10 cellular contexts compared by ENCODE assay signal in genomic region chr17:1001640-1002411, GRCh38. TPM values are rescaled to one million over a fixed set of nuclear protein-coding genes. Genes with fewer than 3 reads are reported as not detected.
DNase-seq lines count a peak whose midpoint lies in the region; ATAC-seq, FAIRE-seq and TF ChIP-seq lines count a peak whose summit lies in the region.
"Had no signal": no experiment of that assay in that cellular context is flagged by ENCODE, and none has a peak within 500 bp of the region (broad histone marks: within the 10 kb centered on the region; RNA-seq: fewer than 3 reads in every experiment).

No MANE protein-coding gene starts in this region.

- no peak for ATAC-seq in activated naive CD8-positive, alpha-beta T cell treated with anti-CD3 and anti-CD28 coated beads, Interleukin-2, amount 50 U/mL, for 24 hours
- ATAC-seq in lower lobe of right lung = peak in 1 of 2 donors; percentile 1
- no peak for ATAC-seq in upper lobe of right lung
- no peak for ATAC-seq in GM21528 (IDR thresholded peaks at IDR 0.05; ENCODE audit: low FRiP score, unreplicated experiment)

- no peak for DNase-seq in activated naive CD8-positive, alpha-beta T cell treated with anti-CD3 and anti-CD28 coated beads, Interleukin-2, amount 50 U/mL, for 24 hours
- DNase-seq in lower lobe of right lung (no peak), upper lobe of right lung (no peak), COR-L47 (lab: John Stamatoyannopoulos, UW) (no peak), urothelium cell line (ENCODE audit: low spot score) (no peak)
- DNase-seq: activated effector memory CD4-positive, alpha-beta T cell treated with anti-CD3 and anti-CD28 coated beads, Interleukin-2, amount 50 U/mL, for 16 hours; CD4-positive, CD25-positive, alpha-beta regulatory T cell had no signal

- no peak overlapping the region for H3K4me3 ChIP-seq in lower lobe of right lung
- no peak overlapping the region for H3K4me3 ChIP-seq in upper lobe of right lung

- peaks cover 32% of the 10 kb centered on the region for H3K4me1 Mint-ChIP-seq in activated naive CD8-positive, alpha-beta T cell (ENCODE audit: low read depth)
- H3K4me1 Mint-ChIP-seq in activated naive CD8-positive, alpha-beta T cell treated with anti-CD3 and anti-CD28 coated beads, Interleukin-2, amount 50 U/mL, for 24 hours = peaks cover 32% of the 10 kb centered on the region

- FAIRE-seq in urothelium cell line (lab: Jason Lieb, UNC) = no peak

- H3K27me3 ChIP-seq in lower lobe of right lung (ENCODE audit: low read depth) (no peaks in the 10 kb centered on the region), upper lobe of right lung (no peaks in the 10 kb centered on the region)

- H3K36me3 ChIP-seq in lower lobe of right lung (peaks cover 75% of the 10 kb centered on the region), upper lobe of right lung (peaks cover 69% of the 10 kb centered on the region)

- peaks cover 91% of the 10 kb centered on the region for H3K4me1 ChIP-seq in lower lobe of right lung
- H3K4me1 ChIP-seq in upper lobe of right lung = peaks cover 71% of the 10 kb centered on the region

- peaks cover 5% of the 10 kb centered on the region for H3K36me3 Mint-ChIP-seq in activated naive CD8-positive, alpha-beta T cell
- H3K36me3 Mint-ChIP-seq in activated naive CD8-positive, alpha-beta T cell treated with anti-CD3 and anti-CD28 coated beads, Interleukin-2, amount 50 U/mL, for 24 hours (ENCODE audit: low read depth) = peaks cover 21% of the 10 kb centered on the region

- H3K4me3 Mint-ChIP-seq in activated naive CD8-positive, alpha-beta T cell = no peak overlapping the region
- H3K4me3 Mint-ChIP-seq in activated naive CD8-positive, alpha-beta T cell treated with anti-CD3 and anti-CD28 coated beads, Interleukin-2, amount 50 U/mL, for 24 hours = no peak overlapping the region

- H3K9me3 ChIP-seq in lower lobe of right lung (no peaks in the 10 kb centered on the region), upper lobe of right lung (no peaks in the 10 kb centered on the region)

- no peaks in the 10 kb centered on the region for H3K27me3 Mint-ChIP-seq in activated naive CD8-positive, alpha-beta T cell
- H3K27me3 Mint-ChIP-seq in activated naive CD8-positive, alpha-beta T cell treated with anti-CD3 and anti-CD28 coated beads, Interleukin-2, amount 50 U/mL, for 24 hours = no peaks in the 10 kb centered on the region

- no peak for TF ChIP-seq CTCF in lower lobe of right lung (IDR thresholded peaks at IDR 0.05)
- TF ChIP-seq CTCF in upper lobe of right lung (IDR thresholded peaks at IDR 0.05) = no peak

- peak overlapping the region; percentile 34 for H3K27ac Mint-ChIP-seq in activated naive CD8-positive, alpha-beta T cell
- no peak overlapping the region for H3K27ac Mint-ChIP-seq in activated naive CD8-positive, alpha-beta T cell treated with anti-CD3 and anti-CD28 coated beads, Interleukin-2, amount 50 U/mL, for 24 hours

- intact Hi-C loops in lower lobe of right lung (cut with DNase I) (no loop called here), upper lobe of right lung (cut with DNase I) (no loop called here)

- H3K27ac ChIP-seq in cingulate gyrus (ENCODE audit: low read depth, low read length) (peak overlapping the region; percentile 76), lower lobe of right lung (peak overlapping the region; percentile 81), upper lobe of right lung (peak overlapping the region; percentile 71)

- no peaks in the 10 kb centered on the region for H3K9me3 Mint-ChIP-seq in activated naive CD8-positive, alpha-beta T cell (ENCODE audit: low read depth)
- H3K9me3 Mint-ChIP-seq in activated naive CD8-positive, alpha-beta T cell treated with anti-CD3 and anti-CD28 coated beads, Interleukin-2, amount 50 U/mL, for 24 hours = no peaks in the 10 kb centered on the region
- H3K9me3 Mint-ChIP-seq: CD4-positive, CD25-positive, alpha-beta regulatory T cell had no signal

RNA-seq across cellular contexts. Expression of gene TIMM22, which starts 4.9 kb away (rescaled TPM):
- 9.1 TPM for total RNA-seq in lower lobe of right lung
- 10.7 TPM for total RNA-seq in upper lobe of right lung

RNA-seq across cellular contexts. Expression of gene NXN, which starts 22.2 kb away (rescaled TPM):
- total RNA-seq in lower lobe of right lung (42.6 TPM), upper lobe of right lung (57.3 TPM)
